Comparison of ENCODE assay signal across 29 cellular contexts in genomic region chr7:107219563-107220244, GRCh38.
"Had no signal": no experiment of that assay in that cellular context is flagged by ENCODE, and none has a peak within 500 bp of the region (broad histone marks: within the 10 kb centered on the region; RNA-seq: fewer than 3 reads in every experiment).

No MANE protein-coding gene starts in this region.

- H3K4me3 ChIP-seq: SK-N-MC had no signal

- H3K27me3 ChIP-seq: brain microvascular endothelial cell had no signal

- DNase-seq: activated CD4-positive, alpha-beta memory T cell treated with anti-CD3 and anti-CD28 coated beads, Interleukin-2, amount 10 ng/mL, durations not matched to agents 7 days and 5 days; activated CD4-positive, alpha-beta T cell treated with anti-CD3 and anti-CD28 coated beads for 36 hours; activated CD4-positive, alpha-beta T cell treated with anti-CD3 and anti-CD28 coated beads, Interleukin-2, amount 50 U/mL, for 1 hour; activated CD8-positive, alpha-beta memory T cell treated with anti-CD3 and anti-CD28 coated beads, Interleukin-2, amount 50 U/mL, for 4 hours; activated gamma-delta T cell treated with Interleukin-2 at 50 U/mL for 16 hours; activated naive CD4-positive, alpha-beta T cell treated with anti-CD3 and anti-CD28 coated beads, Interleukin-2, amount 10 ng/mL, durations not matched to agents 7 days and 5 days; activated naive CD8-positive, alpha-beta T cell treated with anti-CD3 and anti-CD28 coated beads for 36 hours; activated T-cell treated with anti-CD3 and anti-CD28 coated beads, Interleukin-2, amount 50 U/mL, for 72 hours; brain microvascular endothelial cell; caudate nucleus; Kasumi-1; KBM-7; MV-4-11; NCI-H1105; NCI-H1436; NCI-H1694 treated with DMSO at 0.1 percent for 48 hours; NCI-H2029 treated with DMSO at 0.1 percent for 48 hours; NCI-H345; NCI-H510A; NCI-H526 treated with DMSO at 0.1 percent for 48 hours; NCI-H82; NK-92 treated with Interleukin-12 subunit alpha and Interleukin-12 subunit beta, amount 100 ng/mL, for 24 hours; OCI-M1; RPMI8226; SHP77; T-cell; WERI-Rb-1 had no signal

- ATAC-seq: activated CD4-positive, alpha-beta T cell treated with anti-CD3 and anti-CD28 coated beads for 36 hours; activated T-cell treated with anti-CD3 and anti-CD28 coated beads, Interleukin-2, amount 50 U/mL, for 72 hours; Panc1; T-cell had no signal

- H3K36me3 ChIP-seq: brain microvascular endothelial cell, WERI-Rb-1 had no signal

- H3K27ac ChIP-seq: brain microvascular endothelial cell, SK-N-MC, WERI-Rb-1 had no signal
